ENCODE assay signal across 1 cellular context in genomic region chr5:19179561-19179960, GRCh38.
TF ChIP-seq lines count a peak whose summit lies in the region.

No MANE protein-coding gene starts in this region.

TF ChIP-seq in K562, 482 proteins besides CTCF, POLR2A, EP300 and RAD21 (continued from another document):
- TF ChIP-seq, protein P1, sequence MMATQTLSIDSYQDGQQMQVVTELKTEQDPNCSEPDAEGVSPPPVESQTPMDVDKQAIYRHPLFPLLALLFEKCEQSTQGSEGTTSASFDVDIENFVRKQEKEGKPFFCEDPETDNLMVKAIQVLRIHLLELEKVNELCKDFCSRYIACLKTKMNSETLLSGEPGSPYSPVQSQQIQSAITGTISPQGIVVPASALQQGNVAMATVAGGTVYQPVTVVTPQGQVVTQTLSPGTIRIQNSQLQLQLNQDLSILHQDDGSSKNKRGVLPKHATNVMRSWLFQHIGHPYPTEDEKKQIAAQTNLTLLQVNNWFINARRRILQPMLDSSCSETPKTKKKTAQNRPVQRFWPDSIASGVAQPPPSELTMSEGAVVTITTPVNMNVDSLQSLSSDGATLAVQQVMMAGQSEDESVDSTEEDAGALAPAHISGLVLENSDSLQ (IDR thresholded peaks at IDR 0.05): peak; percentile 41
- TF ChIP-seq MAFG (tag; conservative IDR thresholded peaks at IDR 0.05): peak; percentile 76
- TF ChIP-seq MEIS2 (IDR thresholded peaks at IDR 0.05; ENCODE audit: partially characterized antibody): peak; percentile 27
- TF ChIP-seq, protein P2, sequence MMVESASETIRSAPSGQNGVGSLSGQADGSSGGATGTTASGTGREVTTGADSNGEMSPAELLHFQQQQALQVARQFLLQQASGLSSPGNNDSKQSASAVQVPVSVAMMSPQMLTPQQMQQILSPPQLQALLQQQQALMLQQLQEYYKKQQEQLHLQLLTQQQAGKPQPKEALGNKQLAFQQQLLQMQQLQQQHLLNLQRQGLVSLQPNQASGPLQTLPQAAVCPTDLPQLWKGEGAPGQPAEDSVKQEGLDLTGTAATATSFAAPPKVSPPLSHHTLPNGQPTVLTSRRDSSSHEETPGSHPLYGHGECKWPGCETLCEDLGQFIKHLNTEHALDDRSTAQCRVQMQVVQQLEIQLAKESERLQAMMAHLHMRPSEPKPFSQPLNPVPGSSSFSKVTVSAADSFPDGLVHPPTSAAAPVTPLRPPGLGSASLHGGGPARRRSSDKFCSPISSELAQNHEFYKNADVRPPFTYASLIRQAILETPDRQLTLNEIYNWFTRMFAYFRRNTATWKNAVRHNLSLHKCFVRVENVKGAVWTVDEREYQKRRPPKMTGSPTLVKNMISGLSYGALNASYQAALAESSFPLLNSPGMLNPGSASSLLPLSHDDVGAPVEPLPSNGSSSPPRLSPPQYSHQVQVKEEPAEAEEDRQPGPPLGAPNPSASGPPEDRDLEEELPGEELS (CRISPR knock-in tag; IDR thresholded peaks at IDR 0.05; ENCODE audit: borderline replicate concordance): no peak
- TF ChIP-seq ZNF347 (CRISPR knock-in tag; IDR thresholded peaks at IDR 0.05; ENCODE audit: low read depth): no peak
TF ChIP-seq in K562: peak in this region for 6.
